In genomic region chr15:73956276-73957086, GRCh38 we compare ENCODE assay signal across 1 cellular context.
TF ChIP-seq lines count a peak whose summit lies in the region.

No MANE protein-coding gene starts in this region.

TF ChIP-seq in HEK293, 187 proteins besides CTCF, POLR2A, EP300 and RAD21 (continued from another document):
- no peak for TF ChIP-seq HIC1 (tag by site-specific recombination; IDR thresholded peaks at IDR 0.05)
